8 cellular contexts compared by ENCODE assay signal in the genomic region with DNA sequence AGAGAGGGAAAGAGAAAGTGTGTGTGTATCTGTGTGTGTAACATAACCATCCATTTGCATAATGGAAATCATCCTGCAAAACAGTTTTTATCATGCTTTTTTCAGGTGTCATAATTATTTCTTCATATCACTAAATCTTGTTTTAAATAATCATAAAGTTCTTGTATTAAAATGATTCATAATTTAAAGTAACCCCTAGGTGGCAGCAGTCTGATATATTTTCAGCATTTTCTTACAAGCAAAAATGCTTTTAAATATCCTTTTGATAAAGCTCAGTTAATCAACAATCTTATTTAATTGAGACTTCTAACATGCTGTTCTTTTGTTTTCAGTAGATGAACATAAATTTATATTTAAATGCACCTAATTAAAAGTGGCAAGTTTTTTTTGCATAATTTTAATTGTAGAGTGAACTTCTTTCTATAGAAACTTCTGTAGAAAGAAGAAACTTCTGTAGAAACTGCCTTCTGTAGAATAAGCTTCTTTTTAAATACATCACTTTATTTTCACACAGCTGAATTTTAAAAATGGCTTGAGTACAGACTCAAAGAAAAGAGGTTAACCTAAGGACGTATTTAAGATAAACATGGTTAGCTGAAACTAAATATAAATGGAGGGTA.
A peak's percentile ranks its signal among the peaks of the same experiment; 100 is the strongest.
DNase-seq lines count a peak whose midpoint lies in the region; ATAC-seq and TF ChIP-seq lines count a peak whose summit lies in the region.

No MANE protein-coding gene starts in this region.

- TF ChIP-seq POLR2A in NB4 (IDR thresholded peaks at IDR 0.05; ENCODE audit: extremely low read depth, insufficient read length) = no peak
- TF ChIP-seq POLR2A in stomach (IDR thresholded peaks at IDR 0.05) = no peak

- no peak overlapping the region for H3K27ac ChIP-seq in stomach

- 83 to 94% (median 86%) methylated on average over 1 of the region's 1 CpG for WGBS in stomach, 5 donors

- no peaks in the 10 kb centered on the region for H3K9me3 ChIP-seq in adipocyte (ENCODE audit: control insufficient read depth, low read length)
- H3K9me3 ChIP-seq in stomach = no peaks in the 10 kb centered on the region

- no peak for ATAC-seq in GM18498 (IDR thresholded peaks at IDR 0.05; ENCODE audit: unreplicated experiment)
- ATAC-seq in HG03045 (IDR thresholded peaks at IDR 0.05; ENCODE audit: unreplicated experiment) = no peak

- no peaks in the 10 kb centered on the region for H3K27me3 ChIP-seq in adipocyte (replicated peaks; ENCODE audit: control insufficient read depth, insufficient read depth, low read length)
- H3K27me3 ChIP-seq in stomach = no peaks in the 10 kb centered on the region

- H3K9ac ChIP-seq in adipocyte (ENCODE audit: low read length) = no peak overlapping the region

- H3K4me3 ChIP-seq in NB4 (ENCODE audit: low read depth, low read length) = no peak overlapping the region
- H3K4me3 ChIP-seq in adipocyte (ENCODE audit: low read length) = no peak overlapping the region
- no peak overlapping the region for H3K4me3 ChIP-seq in stomach

- DNase-seq in DMS79 treated with DMSO at 0.1 percent for 48 hours (lab: John Stamatoyannopoulos, UW) = peak; percentile 67
- DNase-seq in NB4 (ENCODE audit: low read depth) = peak; percentile 47
- peak; percentile 71 for DNase-seq in adipocyte (ENCODE audit: low read depth)
- DNase-seq in left kidney (ENCODE audit: low read depth, low spot score) = peak; percentile 44
- no peak for DNase-seq in activated naive CD4-positive, alpha-beta T cell treated with anti-CD3 and anti-CD28 coated beads, Interleukin-2, amount 50 U/mL, for 16 hours
- DNase-seq in stomach = no peak

- H3K36me3 ChIP-seq in adipocyte (ENCODE audit: control insufficient read depth, insufficient read depth, low read length, severe bottlenecking) (peaks cover 95% of the 10 kb centered on the region), stomach (peaks cover 24 to 97% (median 85%) of the 10 kb centered on the region in 4 donors)

- TF ChIP-seq CTCF in NB4 (IDR thresholded peaks at IDR 0.05; ENCODE audit: low read depth, low read length) = no peak
- peak in 3 of 7 experiments; percentile 31 to 61 (median 40) for TF ChIP-seq CTCF in stomach (IDR thresholded peaks at IDR 0.05)

- no peak for TF ChIP-seq EP300 in stomach (IDR thresholded peaks at IDR 0.05)

- intact Hi-C loops in stomach (cut with DNase I; ENCODE audit: low total_unique reads) = no loop called here

- peaks cover 11% of the 10 kb centered on the region for H3K4me1 ChIP-seq in adipocyte (ENCODE audit: control insufficient read depth, insufficient read depth, low read length)
- peaks cover 0 to 5% (median 0%) of the 10 kb centered on the region in 4 donors for H3K4me1 ChIP-seq in stomach

Comparison
In these comparisons a context has a peak if more than half of its experiments do, and no peak if none do; other contexts are left out.
1. DNase-seq: peak in DMS79 treated with DMSO at 0.1 percent for 48 hours (single experiment), NB4 (single experiment), adipocyte (single experiment) and left kidney (single experiment); none in activated naive CD4-positive, alpha-beta T cell treated with anti-CD3 and anti-CD28 coated beads, Interleukin-2, amount 50 U/mL, for 16 hours (single experiment) and stomach (single experiment).